Comparison of ENCODE assay signal across 8 cellular contexts in genomic region chr17:78925234-78925633, GRCh38. TPM values are rescaled to one million over a fixed set of nuclear protein-coding genes. Genes with fewer than 3 reads are reported as not detected.
DNase-seq lines count a peak whose midpoint lies in the region; ATAC-seq and TF ChIP-seq lines count a peak whose summit lies in the region.

Gene TIMP2 (minus strand): TSS chr17:78925387. CDS start chr17:78925088, 299 bp downstream.

- 0% methylated on average over 1 to 12 of the region's 52 CpGs for WGBS in upper lobe of left lung, 2 donors

- H3K27ac ChIP-seq in angular gyrus (ENCODE audit: low read depth, low read length) = peak within 1 kb of the TSS; percentile 90
- H3K27ac ChIP-seq in right atrium auricular region = peak within 1 kb of the TSS; percentile 96 to 99
- H3K27ac ChIP-seq in upper lobe of left lung = peak within 1 kb of the TSS; percentile 89 to 95 (median 92)

- TF ChIP-seq CTCF in right atrium auricular region (IDR thresholded peaks at IDR 0.05) (peak; percentile 14 to 32), progenitor cell of endocrine pancreas (IDR thresholded peaks at IDR 0.05; ENCODE audit: unreplicated experiment) (peak; percentile 52), upper lobe of left lung (IDR thresholded peaks at IDR 0.05) (peak; percentile 18 to 40 (median 31))

- H3K36me3 Mint-ChIP-seq in progenitor cell of endocrine pancreas (ENCODE audit: insufficient read depth) = no peaks in the 10 kb centered on the region

- peak in 2 of 4 donors; percentile 25 to 65 for TF ChIP-seq POLR2A in upper lobe of left lung (IDR thresholded peaks at IDR 0.05)

- no peak for TF ChIP-seq EP300 in upper lobe of left lung (IDR thresholded peaks at IDR 0.05)

- H3K4me3 Mint-ChIP-seq in progenitor cell of endocrine pancreas (ENCODE audit: low read depth) = peak within 1 kb of the TSS; percentile 80

- H3K9me3 Mint-ChIP-seq in progenitor cell of endocrine pancreas (ENCODE audit: low read depth) = no peaks in the 10 kb centered on the region

- H3K9me3 ChIP-seq in right atrium auricular region = no peaks in the 10 kb centered on the region
- no peaks in the 10 kb centered on the region for H3K9me3 ChIP-seq in upper lobe of left lung

- H3K27me3 Mint-ChIP-seq in progenitor cell of endocrine pancreas = peaks cover 10% of the 10 kb centered on the region

- no peaks in the 10 kb centered on the region for H3K36me3 ChIP-seq in right atrium auricular region
- H3K36me3 ChIP-seq in upper lobe of left lung = no peaks in the 10 kb centered on the region

- peak within 1 kb of the TSS; percentile 80 for H3K27ac Mint-ChIP-seq in progenitor cell of endocrine pancreas

- no peaks in the 10 kb centered on the region for H3K27me3 ChIP-seq in right atrium auricular region
- H3K27me3 ChIP-seq in upper lobe of left lung = no peaks in the 10 kb centered on the region

- peak within 1 kb of the TSS; percentile 81 to 91 for H3K4me3 ChIP-seq in right atrium auricular region
- peak within 1 kb of the TSS; percentile 62 to 81 (median 77) for H3K4me3 ChIP-seq in upper lobe of left lung

- ATAC-seq in upper lobe of left lung (ENCODE audit: low FRiP score in 2 of 2) (peak; percentile 58 to 90), GM18868 (IDR thresholded peaks at IDR 0.05; ENCODE audit: unreplicated experiment) (no peak)

- H3K4me1 ChIP-seq in right atrium auricular region (peaks cover 0 to 59% of the 10 kb centered on the region in 2 donors), upper lobe of left lung (peaks cover 38 to 58% (median 45%) of the 10 kb centered on the region in 4 donors)

- H3K4me1 Mint-ChIP-seq in progenitor cell of endocrine pancreas (ENCODE audit: low read depth) = peaks cover 24% of the 10 kb centered on the region

- peak; percentile 89 for DNase-seq in Daoy (ENCODE audit: low read depth)
- DNase-seq in NCI-H1105 treated with DMSO at 0.1 percent for 48 hours (lab: John Stamatoyannopoulos, UW) = peak; percentile 68
- DNase-seq in T-helper 1 cell = peak; percentile 36 to 70 (median 55)
- DNase-seq in right atrium auricular region (ENCODE audit: low spot score) = peak; percentile 89
- peak; percentile 78 for DNase-seq in progenitor cell of endocrine pancreas (ENCODE audit: low spot score, unreplicated experiment)
- DNase-seq in upper lobe of left lung = peak; percentile 88 to 94

RNA-seq across cellular contexts. Expression of gene TIMP2, which starts in this region (rescaled TPM):
- 47.2 and 53.1 TPM in 2 replicates for total RNA-seq in Daoy (2014; rRNA removed; shearing (Covaris generic))
- total RNA-seq in right atrium auricular region (100 to 1,000 TPM in 1 of 2 donors, 10 to 100 TPM in 1; 99.1 to 158 TPM), progenitor cell of endocrine pancreas (50.9 and 51.4 TPM in 2 replicates), upper lobe of left lung (100 to 1,000 TPM in 4 of 6 donors, 10 to 100 TPM in 2; 60.8 to 313 (median 145) TPM)
